ENCODE assay signal across 8 cellular contexts in genomic region chr5:138641547-138642298, GRCh38.
A peak's percentile ranks its signal among the peaks of the same experiment; 100 is the strongest.
DNase-seq lines count a peak whose midpoint lies in the region; ATAC-seq and TF ChIP-seq lines count a peak whose summit lies in the region.

No MANE protein-coding gene starts in this region.

- DNase-seq in AG09309 (ENCODE audit: low read depth) (no peak), GM23338 (ENCODE audit: low spot score) (peak; percentile 97), NOMO-1 treated with dmso at 0.1 percent for 144 hours (lab: John Stamatoyannopoulos, UW; ENCODE audit: unreplicated experiment) (peak; percentile 41), esophagus squamous epithelium (lab: John Stamatoyannopoulos, UW) (no peak)
- peak; percentile 97 for DNase-seq in activated CD8-positive, alpha-beta memory T cell treated with anti-CD3 and anti-CD28 coated beads, Interleukin-2, amount 50 U/mL, for 48 hours
- DNase-seq in naive thymus-derived CD4-positive, alpha-beta T cell = peak; percentile 16 to 78 (median 47)

- H3K9me2 ChIP-seq in GM23338 (ENCODE audit: insufficient read depth) = no peaks in the 10 kb centered on the region

- no peaks in the 10 kb centered on the region for H3K36me3 Mint-ChIP-seq in GM23338 (ENCODE audit: low read depth)
- no peaks in the 10 kb centered on the region for H3K36me3 Mint-ChIP-seq in naive thymus-derived CD4-positive, alpha-beta T cell
- H3K36me3 Mint-ChIP-seq in stimulated activated memory B cell treated with anti-CD40 and anti-IgM and Interleukin-4, amounts not matched to agents 10 μg/mL and 1 μg/mL and 100 μg/mL, for 72 hours = no peaks in the 10 kb centered on the region

- H3K4me3 ChIP-seq in AG09309 (ENCODE audit: control insufficient read depth, low read depth, low read length) = no peak overlapping the region
- no peak overlapping the region for H3K4me3 ChIP-seq in GM23338
- no peak overlapping the region for H3K4me3 ChIP-seq in esophagus squamous epithelium
- H3K4me3 ChIP-seq in naive thymus-derived CD4-positive, alpha-beta T cell (ENCODE audit: low read length) = no peak overlapping the region

- H3K79me2 ChIP-seq in GM23338 (replicated peaks; ENCODE audit: insufficient read depth) = no peaks in the 10 kb centered on the region

- H3K36me3 ChIP-seq in GM23338 (ENCODE audit: insufficient read depth) = no peaks in the 10 kb centered on the region
- no peaks in the 10 kb centered on the region for H3K36me3 ChIP-seq in esophagus squamous epithelium
- H3K36me3 ChIP-seq in naive thymus-derived CD4-positive, alpha-beta T cell (ENCODE audit: control insufficient read depth in 2 of 3, insufficient read depth in 3 of 3, low read length in 3 of 3) = no peaks in the 10 kb centered on the region

- H3K27me3 ChIP-seq in GM23338 (ENCODE audit: insufficient read depth) (no peaks in the 10 kb centered on the region), esophagus squamous epithelium (no peaks in the 10 kb centered on the region)
- H3K27me3 ChIP-seq in naive thymus-derived CD4-positive, alpha-beta T cell (ENCODE audit: control insufficient read depth in 2 of 2, insufficient read depth in 2 of 2, low read length in 2 of 2) = peaks cover 6 to 14% of the 10 kb centered on the region in 2 donors

- H4K20me1 ChIP-seq in GM23338 (replicated peaks; ENCODE audit: insufficient read depth) = no peaks in the 10 kb centered on the region

- H3K4me1 ChIP-seq in GM23338 (ENCODE audit: insufficient read depth) (peaks cover 26% of the 10 kb centered on the region), esophagus squamous epithelium (peaks cover 0 to 21% (median 4%) of the 10 kb centered on the region in 3 donors)
- no peaks in the 10 kb centered on the region for H3K4me1 ChIP-seq in naive thymus-derived CD4-positive, alpha-beta T cell (ENCODE audit: control insufficient read depth in 2 of 2, insufficient read depth in 2 of 2, low read length in 2 of 2)

- no peaks in the 10 kb centered on the region for H3F3A ChIP-seq in GM23338 (replicated peaks; ENCODE audit: low read depth)

- CTCF ChIA-PET in naive thymus-derived CD4-positive, alpha-beta T cell (lab: Charles Lee) = interaction anchor here (0.6 kb wide), 2 partner anchors 587 to 726 kb away, joined by 3 to 4 read pairs; no protein-coding TSS in a partner anchor

- POLR2A ChIA-PET in naive thymus-derived CD4-positive, alpha-beta T cell (lab: Charles Lee) = no interaction called here

- H3K4me1 Mint-ChIP-seq in GM23338 = peaks cover 34% of the 10 kb centered on the region
- peaks cover 0 to 3% (median 0%) of the 10 kb centered on the region in 7 donors for H3K4me1 Mint-ChIP-seq in naive thymus-derived CD4-positive, alpha-beta T cell
- H3K4me1 Mint-ChIP-seq in stimulated activated memory B cell treated with anti-CD40 and anti-IgM and Interleukin-4, amounts not matched to agents 10 μg/mL and 1 μg/mL and 100 μg/mL, for 72 hours = no peaks in the 10 kb centered on the region

- no peak overlapping the region for H3K27ac ChIP-seq in GM23338 (ENCODE audit: low read depth)
- no peak overlapping the region for H3K27ac ChIP-seq in esophagus squamous epithelium
- no peak overlapping the region for H3K27ac ChIP-seq in naive thymus-derived CD4-positive, alpha-beta T cell (ENCODE audit: low read depth, low read length)

- peak overlapping the region; percentile 50 for H2AFZ ChIP-seq in GM23338

- no peak overlapping the region for H3K4me3 Mint-ChIP-seq in GM23338
- H3K4me3 Mint-ChIP-seq in naive thymus-derived CD4-positive, alpha-beta T cell = no peak overlapping the region
- no peak overlapping the region for H3K4me3 Mint-ChIP-seq in stimulated activated memory B cell treated with anti-CD40 and anti-IgM and Interleukin-4, amounts not matched to agents 10 μg/mL and 1 μg/mL and 100 μg/mL, for 72 hours

- no peak for TF ChIP-seq POLR2A in esophagus squamous epithelium (IDR thresholded peaks at IDR 0.05)

- 23 to 37% methylated on average over 6 to 17 of the region's 18 CpGs for WGBS in esophagus squamous epithelium, 2 donors

- peak; percentile 89 for ATAC-seq in GM23338
- ATAC-seq in naive thymus-derived CD4-positive, alpha-beta T cell = peak; percentile 82
- peak; percentile 64 for ATAC-seq in stimulated activated memory B cell treated with anti-CD40 and anti-IgM and Interleukin-4, amounts not matched to agents 10 μg/mL and 1 μg/mL and 100 μg/mL, for 72 hours
- no peak for ATAC-seq in GM19455 (IDR thresholded peaks at IDR 0.05; ENCODE audit: unreplicated experiment)

- no peaks in the 10 kb centered on the region for H3K9me3 Mint-ChIP-seq in GM23338
- H3K9me3 Mint-ChIP-seq in naive thymus-derived CD4-positive, alpha-beta T cell = peaks cover 0 to 3% (median 0%) of the 10 kb centered on the region in 11 donors
- no peaks in the 10 kb centered on the region for H3K9me3 Mint-ChIP-seq in stimulated activated memory B cell treated with anti-CD40 and anti-IgM and Interleukin-4, amounts not matched to agents 10 μg/mL and 1 μg/mL and 100 μg/mL, for 72 hours

- H3K27me3 Mint-ChIP-seq in GM23338 (ENCODE audit: insufficient read depth, low read depth, poor library complexity) = peaks cover 14% of the 10 kb centered on the region
- peaks cover 64 to 89% (median 89%) of the 10 kb centered on the region in 5 donors for H3K27me3 Mint-ChIP-seq in naive thymus-derived CD4-positive, alpha-beta T cell
- H3K27me3 Mint-ChIP-seq in stimulated activated memory B cell treated with anti-CD40 and anti-IgM and Interleukin-4, amounts not matched to agents 10 μg/mL and 1 μg/mL and 100 μg/mL, for 72 hours = peaks cover 51% of the 10 kb centered on the region

- peak; percentile 87 for TF ChIP-seq CTCF in AG09309 (IDR thresholded peaks at IDR 0.05; ENCODE audit: control insufficient read depth, insufficient read depth, low read depth, low read length, missing control alignments)
- peak; percentile 92 to 98 for TF ChIP-seq CTCF in GM23338 (conservative IDR thresholded peaks at IDR 0.05; ENCODE audit: low read depth in 2 of 2)
- peak; percentile 56 to 81 (median 62) for TF ChIP-seq CTCF in esophagus squamous epithelium (IDR thresholded peaks at IDR 0.05)

- intact Hi-C loops in esophagus squamous epithelium (cut with DNase I) = loop anchor here (10.0 kb wide), 1 partner anchor 623 kb away; no protein-coding TSS in a partner anchor
- intact Hi-C loops in naive thymus-derived CD4-positive, alpha-beta T cell (cut with micrococcal nuclease) = loop anchor here (1.0 to 10.0 kb wide), 3 partner anchors 553 to 621 kb away; partner anchors contain the start of gene SIL1 (in 1 of the 2)

- peak overlapping the region; percentile 45; the same call in 1 of the 2 replicates for H3K4me2 ChIP-seq in GM23338

- H3K9me3 ChIP-seq in esophagus squamous epithelium = no peaks in the 10 kb centered on the region
- no peaks in the 10 kb centered on the region for H3K9me3 ChIP-seq in naive thymus-derived CD4-positive, alpha-beta T cell (ENCODE audit: control insufficient read depth in 2 of 3, low read length in 3 of 3)

- H3K27ac Mint-ChIP-seq in GM23338 = no peak overlapping the region
- H3K27ac Mint-ChIP-seq in naive thymus-derived CD4-positive, alpha-beta T cell = no peak overlapping the region
- no peak overlapping the region for H3K27ac Mint-ChIP-seq in stimulated activated memory B cell treated with anti-CD40 and anti-IgM and Interleukin-4, amounts not matched to agents 10 μg/mL and 1 μg/mL and 100 μg/mL, for 72 hours

TF ChIP-seq in GM23338, 12 proteins besides CTCF, POLR2A, EP300 and RAD21:
- TF ChIP-seq CREB1 (CRISPR knock-in tag; IDR thresholded peaks at IDR 0.05; ENCODE audit: low read depth) (no peak), JUNB (IDR thresholded peaks at IDR 0.05; ENCODE audit: unreplicated experiment) (peak; percentile 21)

Comparison
In these comparisons a context has a peak if more than half of its experiments do, and no peak if none do; other contexts are left out.
1. DNase-seq: peak in GM23338 (single experiment), NOMO-1 treated with dmso at 0.1 percent for 144 hours (single experiment), activated CD8-positive, alpha-beta memory T cell treated with anti-CD3 and anti-CD28 coated beads, Interleukin-2, amount 50 U/mL, for 48 hours (single experiment) and naive thymus-derived CD4-positive, alpha-beta T cell (9 of 9); none in AG09309 (single experiment) and esophagus squamous epithelium (single experiment).
2. Peak in every context shown above with its lines, with median percentiles within 50 percentile points of each other: CTCF ChIP-seq.